Comparison of ENCODE assay signal across 15 cellular contexts in the genomic region with DNA sequence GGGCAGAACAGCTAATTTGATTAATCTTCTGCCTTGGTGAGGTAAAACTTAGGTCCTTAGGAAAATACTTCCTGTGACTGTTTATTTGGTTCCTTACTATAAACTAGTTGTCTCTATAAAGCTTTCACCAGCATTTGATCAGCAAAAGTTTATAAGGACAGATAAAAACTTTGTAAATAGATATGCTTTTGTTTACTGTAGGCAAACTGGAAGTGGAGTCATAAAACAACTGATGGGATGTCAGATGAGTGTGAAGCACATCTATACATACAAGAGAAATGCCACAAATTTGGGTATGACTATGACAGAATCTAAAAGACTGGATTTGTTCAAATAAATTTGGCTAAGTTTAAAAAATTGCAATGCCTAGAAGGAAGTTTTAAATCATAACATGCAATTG. TPM values are rescaled to one million over a fixed set of nuclear protein-coding genes. Genes with fewer than 3 reads are reported as not detected.
A peak's percentile ranks its signal among the peaks of the same experiment; 100 is the strongest.
DNase-seq lines count a peak whose midpoint lies in the region; ATAC-seq and TF ChIP-seq lines count a peak whose summit lies in the region.
"Had no signal": no experiment of that assay in that cellular context is flagged by ENCODE, and none has a peak within 500 bp of the region (broad histone marks: within the 10 kb centered on the region; RNA-seq: fewer than 3 reads in every experiment).

No MANE protein-coding gene starts in this region.

- H4K12ac ChIP-seq in trophoblast cell (ENCODE audit: low read depth, low read length): no peak overlapping the region

- H4K8ac ChIP-seq in trophoblast cell (ENCODE audit: low read depth, low read length): no peak overlapping the region

- H3K23ac ChIP-seq in trophoblast cell (ENCODE audit: low read length): no peak overlapping the region

- H2BK12ac ChIP-seq in trophoblast cell (ENCODE audit: low read length): no peak overlapping the region

- no peak overlapping the region for H3K4ac ChIP-seq in trophoblast cell (ENCODE audit: low read depth, low read length)

- DNase-seq in left ventricle myocardium inferior (no peak), right cardiac atrium (no peak), trophoblast cell (no peak), 8988T (no peak)
- DNase-seq in activated naive CD8-positive, alpha-beta T cell treated with anti-CD3 and anti-CD28 coated beads for 36 hours: no peak
- no peak for DNase-seq in naive thymus-derived CD4-positive, alpha-beta T cell
- DNase-seq: activated CD4-positive, alpha-beta T cell treated with anti-CD3 and anti-CD28 coated beads, Interleukin-2, amount 50 U/mL, for 48 hours; BE2C; MG63; NCI-H446; ovary; SJCRH30 had no signal

- H3K36me3 Mint-ChIP-seq in activated naive CD8-positive, alpha-beta T cell treated with anti-CD3 and anti-CD28 coated beads for 36 hours: peaks cover 89% of the 10 kb centered on the region
- H3K36me3 Mint-ChIP-seq in naive thymus-derived CD4-positive, alpha-beta T cell: peaks cover 17 to 81% (median 19%) of the 10 kb centered on the region in 5 donors

- H3K79me2 ChIP-seq in trophoblast cell (ENCODE audit: control insufficient read depth, insufficient read depth, low read length, poor library complexity): no peaks in the 10 kb centered on the region

- H3K14ac ChIP-seq in trophoblast cell (ENCODE audit: low read length): no peak overlapping the region

- H3K27me3 ChIP-seq in left ventricle myocardium inferior (ENCODE audit: low read depth): peaks cover 43% of the 10 kb centered on the region
- no peaks in the 10 kb centered on the region for H3K27me3 ChIP-seq in right cardiac atrium (ENCODE audit: control insufficient read depth, insufficient read depth)
- no peaks in the 10 kb centered on the region for H3K27me3 ChIP-seq in naive thymus-derived CD4-positive, alpha-beta T cell (ENCODE audit: control insufficient read depth in 2 of 2, insufficient read depth in 2 of 2, low read length in 2 of 2)
- H3K27me3 ChIP-seq in trophoblast cell (ENCODE audit: insufficient read depth, low read length): peaks cover 23% of the 10 kb centered on the region
- H3K27me3 ChIP-seq: MG63, ovary, SJCRH30 had no signal

- TF ChIP-seq CTCF in left ventricle myocardium inferior (IDR thresholded peaks at IDR 0.05; ENCODE audit: borderline replicate concordance): no peak

- H3K4me1 ChIP-seq in left ventricle myocardium inferior: peaks cover 69% of the 10 kb centered on the region
- H3K4me1 ChIP-seq in right cardiac atrium (ENCODE audit: control insufficient read depth, insufficient read depth, low read length): peaks cover 2% of the 10 kb centered on the region
- peaks cover 26 to 27% of the 10 kb centered on the region in 2 donors for H3K4me1 ChIP-seq in naive thymus-derived CD4-positive, alpha-beta T cell (ENCODE audit: control insufficient read depth in 2 of 2, insufficient read depth in 2 of 2, low read length in 2 of 2)
- peaks cover 10 to 14% of the 10 kb centered on the region in 2 experiments for H3K4me1 ChIP-seq in trophoblast cell (ENCODE audit: control insufficient read depth in 1 of 2, insufficient read depth in 2 of 2, low read length in 2 of 2)
- H3K4me1 ChIP-seq: BE2C had no signal

- H2AK5ac ChIP-seq in trophoblast cell (ENCODE audit: low read length): no peak overlapping the region

- H3K27ac ChIP-seq in left ventricle myocardium inferior (replicated peaks): peak overlapping the region; percentile 93
- H3K27ac ChIP-seq in right cardiac atrium (ENCODE audit: low read length): no peak overlapping the region
- H3K27ac ChIP-seq in naive thymus-derived CD4-positive, alpha-beta T cell (ENCODE audit: low read depth, low read length): peak overlapping the region; percentile 99
- no peak overlapping the region for H3K27ac ChIP-seq in trophoblast cell (ENCODE audit: low read depth, low read length)
- H3K27ac ChIP-seq: ovary, SJCRH30 had no signal

- H3K36me3 ChIP-seq in left ventricle myocardium inferior: peaks cover 6% of the 10 kb centered on the region
- peaks cover 0 to 18% (median 0%) of the 10 kb centered on the region in 3 experiments for H3K36me3 ChIP-seq in naive thymus-derived CD4-positive, alpha-beta T cell (ENCODE audit: control insufficient read depth in 2 of 3, insufficient read depth in 3 of 3, low read length in 3 of 3)
- no peaks in the 10 kb centered on the region for H3K36me3 ChIP-seq in trophoblast cell (ENCODE audit: control insufficient read depth in 1 of 2, insufficient read depth in 2 of 2, low read length in 2 of 2)
- H3K36me3 ChIP-seq: BE2C, HAP-1, MG63, ovary, SJCRH30 had no signal

- no peaks in the 10 kb centered on the region for H3K9me3 Mint-ChIP-seq in activated naive CD8-positive, alpha-beta T cell treated with anti-CD3 and anti-CD28 coated beads for 36 hours
- peaks cover 0 to 3% (median 0%) of the 10 kb centered on the region in 11 donors for H3K9me3 Mint-ChIP-seq in naive thymus-derived CD4-positive, alpha-beta T cell

- no peak overlapping the region for H4K91ac ChIP-seq in trophoblast cell (ENCODE audit: low read depth, low read length)

- ATAC-seq in right cardiac atrium (no peak), HG03342 (IDR thresholded peaks at IDR 0.05; ENCODE audit: unreplicated experiment) (no peak), HG02610 (IDR thresholded peaks at IDR 0.05; ENCODE audit: unreplicated experiment) (no peak)
- ATAC-seq in naive thymus-derived CD4-positive, alpha-beta T cell: no peak

- H3K9ac ChIP-seq in trophoblast cell (ENCODE audit: low read length): no peak overlapping the region

- peaks cover 52% of the 10 kb centered on the region for H3K4me1 Mint-ChIP-seq in activated naive CD8-positive, alpha-beta T cell treated with anti-CD3 and anti-CD28 coated beads for 36 hours
- peaks cover 43 to 74% (median 62%) of the 10 kb centered on the region in 7 donors for H3K4me1 Mint-ChIP-seq in naive thymus-derived CD4-positive, alpha-beta T cell

- H3K4me3 ChIP-seq in left ventricle myocardium inferior (peak overlapping the region; percentile 95), right cardiac atrium (ENCODE audit: low read length) (no peak overlapping the region), trophoblast cell (ENCODE audit: low read depth, low read length) (no peak overlapping the region)
- peak overlapping the region; percentile 44 for H3K4me3 ChIP-seq in naive thymus-derived CD4-positive, alpha-beta T cell (ENCODE audit: low read length)
- H3K4me3 ChIP-seq: HAP-1, MG63, ovary, SJCRH30 had no signal

- H3K4me2 ChIP-seq in trophoblast cell (ENCODE audit: low read length): no peak overlapping the region

- H3K79me1 ChIP-seq in trophoblast cell (ENCODE audit: low read length): no peaks in the 10 kb centered on the region

- H3K27ac Mint-ChIP-seq in activated naive CD8-positive, alpha-beta T cell treated with anti-CD3 and anti-CD28 coated beads for 36 hours: peak overlapping the region; percentile 92
- peak overlapping the region; percentile 53 to 97 (median 94) for H3K27ac Mint-ChIP-seq in naive thymus-derived CD4-positive, alpha-beta T cell

- no peaks in the 10 kb centered on the region for H3K27me3 Mint-ChIP-seq in activated naive CD8-positive, alpha-beta T cell treated with anti-CD3 and anti-CD28 coated beads for 36 hours
- H3K27me3 Mint-ChIP-seq in naive thymus-derived CD4-positive, alpha-beta T cell: no peaks in the 10 kb centered on the region

- H3K4me3 Mint-ChIP-seq in activated naive CD8-positive, alpha-beta T cell treated with anti-CD3 and anti-CD28 coated beads for 36 hours: peak overlapping the region; percentile 77
- H3K4me3 Mint-ChIP-seq in naive thymus-derived CD4-positive, alpha-beta T cell: peak overlapping the region; percentile 10 to 100 (median 95)

- H3K18ac ChIP-seq in trophoblast cell (ENCODE audit: low read length): no peak overlapping the region

- H3K9me3 ChIP-seq in left ventricle myocardium inferior (replicated peaks) (no peaks in the 10 kb centered on the region), right cardiac atrium (ENCODE audit: control insufficient read depth, low read length) (no peaks in the 10 kb centered on the region), trophoblast cell (ENCODE audit: insufficient read depth, low read depth, low read length) (peaks cover 11% of the 10 kb centered on the region)
- H3K9me3 ChIP-seq in naive thymus-derived CD4-positive, alpha-beta T cell (ENCODE audit: control insufficient read depth in 2 of 3, low read length in 3 of 3): no peaks in the 10 kb centered on the region
- H3K9me3 ChIP-seq: BE2C, HAP-1, MG63, ovary, SJCRH30 had no signal

- H2BK5ac ChIP-seq in trophoblast cell (ENCODE audit: low read depth, low read length, poor library complexity): no peak overlapping the region

- no peak overlapping the region for H2AFZ ChIP-seq in trophoblast cell (ENCODE audit: insufficient read depth, low read length, poor library complexity)

- CTCF ChIA-PET in naive thymus-derived CD4-positive, alpha-beta T cell (lab: Charles Lee): interaction anchor here (0.7 to 2.2 kb wide), 10 partner anchors 15 to 737 kb away, joined by 3 to 10 read pairs (median 4); no protein-coding TSS in a partner anchor

- H2BK120ac ChIP-seq in trophoblast cell (ENCODE audit: insufficient read depth, low read length, poor library complexity): no peak overlapping the region

- POLR2A ChIA-PET in naive thymus-derived CD4-positive, alpha-beta T cell (lab: Charles Lee): interaction anchor here (0.5 to 1.4 kb wide), 7 partner anchors 8 to 300 kb away, joined by 3 to 4 read pairs (median 3); no protein-coding TSS in a partner anchor

- intact Hi-C loops in left ventricle myocardium inferior (cut with micrococcal nuclease): loop anchor here (5.0 kb wide), 1 partner anchor 1108 kb away; no protein-coding TSS in a partner anchor
- intact Hi-C loops in right cardiac atrium (cut with DNase I): loop anchor here (5.0 to 10.0 kb wide), 6 partner anchors 733 to 1110 kb away; no protein-coding TSS in a partner anchor
- intact Hi-C loops in naive thymus-derived CD4-positive, alpha-beta T cell (cut with micrococcal nuclease): loop anchor here in 1 of 2 donors (10.0 kb wide), 2 partner anchors 1190 to 1510 kb away; partner anchors contain the start of gene OXCT1

RNA-seq across cellular contexts. Expression of gene PTGER4, which starts 5.5 kb away (rescaled TPM):
- total RNA-seq in left ventricle myocardium inferior: 6.2 TPM
- 1 to 10 TPM; 3.0 to 4.8 (median 4.1) TPM for total RNA-seq in right cardiac atrium
- 1.9 TPM for polyA plus RNA-seq in right cardiac atrium
- total RNA-seq in activated naive CD8-positive, alpha-beta T cell treated with anti-CD3 and anti-CD28 coated beads for 36 hours: 10 to 100 TPM; 64.5 to 65.2 TPM
- total RNA-seq in naive thymus-derived CD4-positive, alpha-beta T cell: 100 to 1,000 TPM in 2 of 5 experiments, 10 to 100 TPM in 3; 39.6 to 422 (median 76.3) TPM
- 10 to 100 TPM; 38.5 to 56.0 TPM for polyA plus RNA-seq in naive thymus-derived CD4-positive, alpha-beta T cell
- 0.19 and 0.49 TPM in 2 replicates for polyA plus RNA-seq in trophoblast cell (2013)

Comparison
In these comparisons a context has a peak if more than half of its experiments do, and no peak if none do; other contexts are left out.
1. H3K27ac ChIP-seq: peak in left ventricle myocardium inferior (single experiment) and naive thymus-derived CD4-positive, alpha-beta T cell (single experiment); none in right cardiac atrium (single experiment) and trophoblast cell (single experiment).
2. H3K4me3 ChIP-seq: peak in left ventricle myocardium inferior (single experiment) and naive thymus-derived CD4-positive, alpha-beta T cell (single experiment); none in right cardiac atrium (single experiment) and trophoblast cell (single experiment).